ENCODE assay signal across 15 cellular contexts in genomic region chr15:62879770-62880169, GRCh38.
DNase-seq lines count a peak whose midpoint lies in the region; ATAC-seq and TF ChIP-seq lines count a peak whose summit lies in the region.
"Had no signal": no experiment of that assay in that cellular context is flagged by ENCODE, and none has a peak within 500 bp of the region (broad histone marks: within the 10 kb centered on the region; RNA-seq: fewer than 3 reads in every experiment).

No MANE protein-coding gene starts in this region.

- H3K4me3 ChIP-seq in GM23248 (no peak overlapping the region), SK-N-SH (ENCODE audit: low read depth in 2 of 2, low read length in 1 of 2) (peak overlapping the region; percentile 7 to 22; a peak in 3 of 4 replicates), gastroesophageal sphincter (peak overlapping the region; percentile 0 to 13), rectal smooth muscle tissue (ENCODE audit: low read length) (peak overlapping the region; percentile 16)
- H3K4me3 ChIP-seq: esophagus squamous epithelium, Peyer's patch had no signal

- H4K20me1 ChIP-seq in GM23248 (ENCODE audit: insufficient read depth) (no peaks in the 10 kb centered on the region), SK-N-SH (ENCODE audit: insufficient read depth) (no peaks in the 10 kb centered on the region)

- WGBS in GM23248 (ENCODE audit: low coverage in 1 of 2, low lambda C conversion rate in 2 of 2, missing lambda C conversion rate in 2 of 2), 2 experiments = 42 to 54% methylated on average over 8 of the region's 8 CpGs
- 31% methylated on average over 8 of the region's 8 CpGs for WGBS in SK-N-SH (ENCODE audit: low lambda C conversion rate)
- 36 to 40% methylated on average over 7 to 8 of the region's 8 CpGs for WGBS in gastroesophageal sphincter (ENCODE audit: low coverage in 1 of 2), 2 donors

- no peak for TF ChIP-seq EP300 in SK-N-SH (IDR thresholded peaks at IDR 0.05; ENCODE audit: borderline replicate concordance in 1 of 2, low read depth in 1 of 2, low read length in 1 of 2)
- TF ChIP-seq EP300 in gastroesophageal sphincter (IDR thresholded peaks at IDR 0.05) = no peak

- H3K9ac ChIP-seq in GM23248 = no peak overlapping the region
- peak overlapping the region; percentile 14; the same call in 1 of the 2 replicates for H3K9ac ChIP-seq in SK-N-SH
- no peak overlapping the region for H3K9ac ChIP-seq in rectal smooth muscle tissue (ENCODE audit: low read length)
- H3K9ac ChIP-seq: parathyroid adenoma had no signal

- H2AFZ ChIP-seq in GM23248 (no peak overlapping the region), SK-N-SH (ENCODE audit: low read depth) (no peak overlapping the region)
- H2AFZ ChIP-seq: parathyroid adenoma had no signal

- ATAC-seq in gastroesophageal sphincter = no peak
- no peak for ATAC-seq in HG02970 (IDR thresholded peaks at IDR 0.05; ENCODE audit: low FRiP score, unreplicated experiment)

- in situ Hi-C loops in GM23248 (cut with MboI) = no loop called here

- no peak for TF ChIP-seq POLR2A in gastroesophageal sphincter (IDR thresholded peaks at IDR 0.05)

- TF ChIP-seq RAD21 in SK-N-SH (IDR thresholded peaks at IDR 0.05; ENCODE audit: low read length) = no peak

- H3K9me2 ChIP-seq in GM23248 (ENCODE audit: insufficient read depth) (no peaks in the 10 kb centered on the region), SK-N-SH (no peaks in the 10 kb centered on the region)

- POLR2A ChIA-PET in SK-N-SH (lab: Yijun Ruan, JAX) = no interaction called here

- H3K27ac ChIP-seq in GM23248 (no peak overlapping the region), SK-N-SH (ENCODE audit: low read depth in 2 of 2, low read length in 1 of 2) (peak overlapping the region; percentile 56 to 83), gastroesophageal sphincter (peak overlapping the region; percentile 3 to 88 (median 78)), rectal smooth muscle tissue (ENCODE audit: low read depth, low read length) (peak overlapping the region; percentile 56), substantia nigra (ENCODE audit: low read depth, low read length, poor library complexity, severe bottlenecking) (no peak overlapping the region)
- H3K27ac ChIP-seq: parathyroid adenoma had no signal

- TF ChIP-seq CTCF in SK-N-SH (IDR thresholded peaks at IDR 0.05) = no peak
- TF ChIP-seq CTCF in gastroesophageal sphincter (IDR thresholded peaks at IDR 0.05) = no peak

- H3K79me2 ChIP-seq in GM23248 (ENCODE audit: insufficient read depth) (no peaks in the 10 kb centered on the region), SK-N-SH (ENCODE audit: insufficient read depth) (no peaks in the 10 kb centered on the region)
- H3K79me2 ChIP-seq: parathyroid adenoma had no signal

- H3F3A ChIP-seq in GM23248 (ENCODE audit: insufficient read depth) (peaks cover 17% of the 10 kb centered on the region), SK-N-SH (replicated peaks; ENCODE audit: insufficient read depth) (peaks cover 17% of the 10 kb centered on the region)

- H3K36me3 ChIP-seq in GM23248 (ENCODE audit: low read depth) (no peaks in the 10 kb centered on the region), SK-N-SH (replicated peaks in 1 of 2; ENCODE audit: control insufficient read depth in 1 of 2, insufficient read depth in 2 of 2, low read length in 1 of 2) (no peaks in the 10 kb centered on the region), gastroesophageal sphincter (no peaks in the 10 kb centered on the region), rectal smooth muscle tissue (ENCODE audit: control insufficient read depth, insufficient read depth, low read length) (no peaks in the 10 kb centered on the region)
- H3K36me3 ChIP-seq: esophagus squamous epithelium, Peyer's patch had no signal

- CTCF ChIA-PET in SK-N-SH (lab: Yijun Ruan, JAX) = interaction anchor here (1.4 to 1.8 kb wide), 2 partner anchors 76 to 98 kb away, joined by 4 to 6 read pairs; no protein-coding TSS in a partner anchor

- no peak for DNase-seq in GM23248
- DNase-seq in SK-N-SH = no peak
- no peak for DNase-seq in substantia nigra (lab: John Stamatoyannopoulos, UW)
- DNase-seq in NCI-H187 (lab: John Stamatoyannopoulos, UW) = no peak
- DNase-seq: activated T-cell treated with anti-CD3 and anti-CD28 coated beads, Interleukin-2, amount 50 U/mL, for 1 hour; esophagus squamous epithelium; glutamatergic neuron; Karpas-422; NCI-H1105; Peyer's patch; stimulated activated CD4-positive, alpha-beta T cell treated with anti-CD3 and anti-CD28 coated beads, Interleukin-4, amount 100 ng/mL, for 4 hours had no signal

- peak overlapping the region; percentile 4 for H3K4me2 ChIP-seq in GM23248 (ENCODE audit: unreplicated experiment)
- H3K4me2 ChIP-seq in SK-N-SH = peak overlapping the region; percentile 60

- H3K4me1 ChIP-seq in GM23248 (ENCODE audit: insufficient read depth) (peaks cover 14% of the 10 kb centered on the region), SK-N-SH (ENCODE audit: control insufficient read depth in 1 of 2, insufficient read depth in 2 of 2, low read depth in 1 of 2, low read length in 1 of 2) (peaks cover 29 to 59% of the 10 kb centered on the region in 2 experiments), gastroesophageal sphincter (peaks cover 4 to 72% (median 8%) of the 10 kb centered on the region in 3 donors), rectal smooth muscle tissue (ENCODE audit: control insufficient read depth, insufficient read depth, low read length) (peaks cover 50% of the 10 kb centered on the region)
- H3K4me1 ChIP-seq: parathyroid adenoma had no signal

- H3K9me3 ChIP-seq in GM23248 (ENCODE audit: low read depth) (no peaks in the 10 kb centered on the region), SK-N-SH (no peaks in the 10 kb centered on the region), gastroesophageal sphincter (no peaks in the 10 kb centered on the region)
- H3K9me3 ChIP-seq: esophagus squamous epithelium, Peyer's patch had no signal

- H3K27me3 ChIP-seq in GM23248 (replicated peaks; ENCODE audit: insufficient read depth) (no peaks in the 10 kb centered on the region), SK-N-SH (ENCODE audit: insufficient read depth) (no peaks in the 10 kb centered on the region), gastroesophageal sphincter (no peaks in the 10 kb centered on the region), rectal smooth muscle tissue (ENCODE audit: control insufficient read depth, insufficient read depth, low read length) (no peaks in the 10 kb centered on the region)
- H3K27me3 ChIP-seq: Peyer's patch had no signal

TF ChIP-seq in SK-N-SH, 30 proteins besides CTCF, POLR2A, EP300 and RAD21:
- TF ChIP-seq POLR2AphosphoS5 (IDR thresholded peaks at IDR 0.05; ENCODE audit: low read depth, low read length) (no peak), TEAD4 (IDR thresholded peaks at IDR 0.05; ENCODE audit: borderline replicate concordance, insufficient read depth) (no peak), RXRA (IDR thresholded peaks at IDR 0.05; ENCODE audit: borderline replicate concordance, low read depth) (no peak), PBX3 (IDR thresholded peaks at IDR 0.05) (no peak), FOXM1 (IDR thresholded peaks at IDR 0.05; ENCODE audit: low read depth) (no peak), IRF3 (IDR thresholded peaks at IDR 0.05; ENCODE audit: low read depth, low read length) (no peak), FOXJ3 (CRISPR knock-in tag; IDR thresholded peaks at IDR 0.05) (no peak), MAX (IDR thresholded peaks at IDR 0.05; ENCODE audit: low read depth) (no peak), RCOR1 (IDR thresholded peaks at IDR 0.05; ENCODE audit: low read length) (no peak), FOSL2 (IDR thresholded peaks at IDR 0.05; ENCODE audit: borderline replicate concordance, low read depth) (no peak), CHD2 (IDR thresholded peaks at IDR 0.05; ENCODE audit: low read length, partially characterized antibody) (no peak), MXI1 (IDR thresholded peaks at IDR 0.05; ENCODE audit: low read depth, low read length) (no peak)
TF ChIP-seq in SK-N-SH: peak in this region for 0.

Comparison
In these comparisons a context has a peak if more than half of its experiments do, and no peak if none do; other contexts are left out.
1. H3K27ac ChIP-seq: peak in SK-N-SH (2 of 2), gastroesophageal sphincter (4 of 4) and rectal smooth muscle tissue (single experiment); none in GM23248 (single experiment) and substantia nigra (single experiment).